In the genomic region with DNA sequence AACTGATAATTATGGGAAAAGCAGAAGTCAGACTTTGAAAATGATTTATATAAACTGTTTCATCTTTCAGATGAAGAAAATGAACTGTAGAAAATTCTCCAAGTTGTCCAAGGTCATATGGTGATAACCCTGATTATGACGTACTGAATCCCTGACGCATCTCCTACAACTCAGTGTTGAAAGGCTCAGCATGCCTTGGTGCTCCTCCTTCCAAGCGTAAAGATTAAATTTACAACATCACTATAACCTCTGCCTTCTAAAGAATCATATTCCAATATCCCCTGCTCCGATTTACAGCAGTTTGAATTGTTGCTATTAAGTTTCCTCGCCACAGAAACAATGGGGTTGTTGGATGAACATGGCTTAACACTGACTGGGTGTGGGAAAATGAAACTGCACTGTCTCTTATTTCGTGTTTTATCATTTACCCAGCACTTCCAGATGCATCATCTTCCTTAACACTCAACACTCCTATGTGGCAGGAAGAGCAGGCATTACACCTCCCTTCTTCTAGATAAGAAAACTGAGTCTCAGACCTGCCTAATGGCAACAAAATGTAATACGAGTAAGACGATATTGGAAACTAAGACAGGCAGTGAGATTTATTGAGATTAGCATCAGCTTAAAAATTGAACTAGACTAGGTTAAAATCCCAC, we compare ENCODE assay signal across 15 cellular contexts.
A peak's percentile ranks its signal among the peaks of the same experiment; 100 is the strongest.
DNase-seq lines count a peak whose midpoint lies in the region; ATAC-seq, FAIRE-seq and TF ChIP-seq lines count a peak whose summit lies in the region.
"Had no signal": no experiment of that assay in that cellular context is flagged by ENCODE, and none has a peak within 500 bp of the region (broad histone marks: within the 10 kb centered on the region; RNA-seq: fewer than 3 reads in every experiment).

No MANE protein-coding gene starts in this region.

- H3K27ac ChIP-seq in GM23248 (no peak overlapping the region), heart right ventricle (peak overlapping the region in 9 of 10 donors; percentile 10 to 71 (median 58)), psoas muscle (peak overlapping the region; percentile 1)
- H3K27ac ChIP-seq: BLaER1, vagina had no signal

- no peak overlapping the region for H3K9ac ChIP-seq in GM23248
- H3K9ac ChIP-seq: BLaER1 had no signal

- peak overlapping the region; percentile 50 for H2AFZ ChIP-seq in GM23248

- H3K9me3 ChIP-seq in GM23248 (ENCODE audit: low read depth) (no peaks in the 10 kb centered on the region), heart right ventricle (no peaks in the 10 kb centered on the region), psoas muscle (no peaks in the 10 kb centered on the region)
- H3K9me3 ChIP-seq: BLaER1, vagina had no signal

- H3K4me2 ChIP-seq in GM23248 (ENCODE audit: unreplicated experiment), result peak overlapping the region; percentile 32
- H3K4me2 ChIP-seq: BLaER1 had no signal

- no peak for FAIRE-seq in frontal cortex (lab: Jason Lieb, UNC)
- FAIRE-seq: endometrium had no signal

- no peak for TF ChIP-seq CTCF in heart right ventricle (IDR thresholded peaks at IDR 0.05)
- no peak for TF ChIP-seq CTCF in psoas muscle (IDR thresholded peaks at IDR 0.05)

- H3K4me1 ChIP-seq in GM23248 (ENCODE audit: insufficient read depth) (peaks cover 32% of the 10 kb centered on the region), heart right ventricle (peaks cover 9 to 69% (median 44%) of the 10 kb centered on the region in 9 donors), psoas muscle (peaks cover 6% of the 10 kb centered on the region)
- H3K4me1 ChIP-seq: vagina had no signal

- intact Hi-C loops in heart right ventricle (cut with DNase I) (loop anchor here in 1 of 10 donors (5.0 kb wide), 1 partner anchor 72 kb away; no protein-coding TSS in a partner anchor), psoas muscle (cut with DNase I) (no loop called here)

- in situ Hi-C loops in GM23248 (cut with MboI), result no loop called here

- H3K27me3 ChIP-seq in GM23248 (replicated peaks; ENCODE audit: insufficient read depth), result no peaks in the 10 kb centered on the region
- H3K27me3 ChIP-seq in heart right ventricle, result no peaks in the 10 kb centered on the region
- H3K27me3 ChIP-seq in psoas muscle (ENCODE audit: insufficient read depth in 3 of 3, low read length in 2 of 3), result no peaks in the 10 kb centered on the region
- H3K27me3 ChIP-seq: BLaER1, vagina had no signal

- H3K36me3 ChIP-seq in GM23248 (ENCODE audit: low read depth), result no peaks in the 10 kb centered on the region
- H3K36me3 ChIP-seq in heart right ventricle, result no peaks in the 10 kb centered on the region
- H3K36me3 ChIP-seq in psoas muscle (ENCODE audit: insufficient read depth in 1 of 2, low read depth in 1 of 2), result no peaks in the 10 kb centered on the region
- H3K36me3 ChIP-seq: BLaER1, vagina had no signal

- peaks cover 25% of the 10 kb centered on the region for H3F3A ChIP-seq in GM23248 (ENCODE audit: insufficient read depth)

- 76 to 78% methylated on average over 8 of the region's 8 CpGs for WGBS in GM23248 (ENCODE audit: low coverage in 1 of 2, low lambda C conversion rate in 2 of 2, missing lambda C conversion rate in 2 of 2), 2 experiments
- WGBS in heart right ventricle, 2 donors, result 46 to 64% methylated on average over 8 of the region's 8 CpGs
- WGBS in psoas muscle, 3 donors, result 55 to 64% (median 56%) methylated on average over 8 of the region's 8 CpGs

- H3K9me2 ChIP-seq in GM23248 (ENCODE audit: insufficient read depth), result no peaks in the 10 kb centered on the region

- peak in 5 of 8 donors; percentile 30 to 54 (median 40) for ATAC-seq in heart right ventricle
- no peak for ATAC-seq in psoas muscle
- ATAC-seq in GM19395 (IDR thresholded peaks at IDR 0.05; ENCODE audit: unreplicated experiment), result no peak
- ATAC-seq: activated CD4-positive, alpha-beta T cell treated with anti-CD3 and anti-CD28 coated beads for 36 hours; Panc1 had no signal

- H3K79me2 ChIP-seq in GM23248 (ENCODE audit: insufficient read depth), result no peaks in the 10 kb centered on the region

- H3K4me3 ChIP-seq in GM23248 (peak overlapping the region; percentile 10; the same call in 1 of the 2 replicates), heart right ventricle (peak overlapping the region in 7 of 10 donors; percentile 15 to 33 (median 22)), psoas muscle (peak overlapping the region; percentile 20)
- H3K4me3 ChIP-seq: BLaER1, vagina had no signal

- DNase-seq in GM23248, result no peak
- DNase-seq in amniotic epithelial cell (ENCODE audit: low read depth), result peak; percentile 85
- no peak for DNase-seq in heart right ventricle
- no peak for DNase-seq in psoas muscle
- no peak for DNase-seq in SIG-M5 treated with dmso at 0.1 percent for 504 hours (lab: John Stamatoyannopoulos, UW; ENCODE audit: unreplicated experiment)
- DNase-seq in germinal center (ENCODE audit: low spot score), result no peak
- no peak for DNase-seq in frontal cortex (ENCODE audit: low spot score in 2 of 2)
- DNase-seq: activated CD4-positive, alpha-beta T cell treated with anti-CD3 and anti-CD28 coated beads for 36 hours; activated T-cell treated with anti-CD3 and anti-CD28 coated beads, Interleukin-2, amount 50 U/mL, for 24 hours; NCI-H510A treated with DMSO at 0.1 percent for 48 hours had no signal

- no peaks in the 10 kb centered on the region for H4K20me1 ChIP-seq in GM23248 (ENCODE audit: insufficient read depth)
- H4K20me1 ChIP-seq: BLaER1 had no signal

Comparison
In these comparisons a context has a peak if more than half of its experiments do, and no peak if none do; other contexts are left out.
1. ATAC-seq: peak in heart right ventricle (5 of 8); none in psoas muscle (0 of 4) and GM19395 (single experiment).
2. Peak in every context shown above with its lines, with median percentiles within 50 percentile points of each other: H3K4me3 ChIP-seq.